ENCODE assay signal across 20 cellular contexts in genomic region chr9:129402931-129403742, GRCh38.
DNase-seq lines count a peak whose midpoint lies in the region; ATAC-seq and TF ChIP-seq lines count a peak whose summit lies in the region.
"Had no signal": no experiment of that assay in that cellular context is flagged by ENCODE, and none has a peak within 500 bp of the region (broad histone marks: within the 10 kb centered on the region; RNA-seq: fewer than 3 reads in every experiment).

No MANE protein-coding gene starts in this region.

- 97% methylated on average over 13 of the region's 16 CpGs for WGBS in SK-N-SH (ENCODE audit: low lambda C conversion rate)
- 82 to 86% methylated on average over 2 to 16 of the region's 16 CpGs for WGBS in transverse colon (ENCODE audit: low coverage in 1 of 2), 2 donors

- in situ Hi-C loops in transverse colon (cut with MboI; ENCODE audit: low pct_ligation_motif_present in 1 of 4, low pct_unique_long_range_greater_than_20kb in 1 of 4, low sequenced_read_pairs in 3 of 4), result no loop called here

- peak overlapping the region; percentile 52 for H3K4me3 Mint-ChIP-seq in nephron progenitor cell
- H3K4me3 Mint-ChIP-seq: CD4-positive, CD25-positive, alpha-beta regulatory T cell; central memory CD8-positive, alpha-beta T cell; HFFc6 had no signal

- H3K9me2 ChIP-seq in SK-N-SH, result no peaks in the 10 kb centered on the region

- no peak overlapping the region for H3K27ac ChIP-seq in SK-N-SH (ENCODE audit: low read depth in 2 of 2, low read length in 1 of 2)
- H3K27ac ChIP-seq in transverse colon, result peak overlapping the region; percentile 49 to 74 (median 67)
- H3K27ac ChIP-seq: 22Rv1, HL-60 had no signal

- no peaks in the 10 kb centered on the region for H3F3A ChIP-seq in SK-N-SH (replicated peaks; ENCODE audit: insufficient read depth)

- H3K4me1 ChIP-seq in SK-N-SH (ENCODE audit: control insufficient read depth in 1 of 2, insufficient read depth in 2 of 2, low read depth in 1 of 2, low read length in 1 of 2), result peaks cover 0 to 27% of the 10 kb centered on the region in 2 experiments; a peak in 1 of 4 replicates
- peaks cover 12 to 18% (median 15%) of the 10 kb centered on the region in 4 donors for H3K4me1 ChIP-seq in transverse colon

- peak overlapping the region; percentile 94 for H3K27ac Mint-ChIP-seq in nephron progenitor cell
- H3K27ac Mint-ChIP-seq: HFFc6 had no signal

- H3K4me2 ChIP-seq in SK-N-SH, result no peak overlapping the region

- TF ChIP-seq POLR2A in transverse colon (IDR thresholded peaks at IDR 0.05), result no peak

- no peak overlapping the region for H2AFZ ChIP-seq in SK-N-SH (ENCODE audit: low read depth)

- H3K9me3 ChIP-seq in SK-N-SH (no peaks in the 10 kb centered on the region), transverse colon (no peaks in the 10 kb centered on the region)
- H3K9me3 ChIP-seq: thoracic aorta had no signal

- ATAC-seq in SK-N-SH treated with all-trans-retinoic acid at 6 μM for 48 hours, result no peak
- no peak for ATAC-seq in left cardiac atrium
- ATAC-seq in HG02885 (IDR thresholded peaks at IDR 0.05; ENCODE audit: poor library complexity, unreplicated experiment), result no peak
- ATAC-seq: activated CD4-positive, CD25-positive, alpha-beta regulatory T cell treated with anti-CD3 and anti-CD28 coated beads, Interleukin-2, amount 50 U/mL, for 24 hours had no signal

- POLR2A ChIA-PET in SK-N-SH (lab: Yijun Ruan, JAX), result interaction anchor here (0.7 to 1.4 kb wide), 2 partner anchors 57 to 69 kb away, joined by 3 read pairs; no protein-coding TSS in a partner anchor

- H3K4me3 ChIP-seq in SK-N-SH (ENCODE audit: low read depth in 2 of 2, low read length in 1 of 2) (no peak overlapping the region), transverse colon (no peak overlapping the region)

- CTCF ChIA-PET in SK-N-SH (lab: Yijun Ruan, JAX), result interaction anchor here (0.6 to 1.4 kb wide), 4 partner anchors 13 to 271 kb away, joined by 3 to 5 read pairs (median 3); no protein-coding TSS in a partner anchor

- H3K27me3 ChIP-seq in SK-N-SH (ENCODE audit: insufficient read depth), result no peaks in the 10 kb centered on the region
- H3K27me3 ChIP-seq in transverse colon, result no peaks in the 10 kb centered on the region

- peaks cover 60% of the 10 kb centered on the region for H3K4me1 Mint-ChIP-seq in nephron progenitor cell

- peak; percentile 30 for DNase-seq in SK-N-SH
- peak; percentile 15 for DNase-seq in left cardiac atrium
- DNase-seq in nephron progenitor cell, result no peak
- DNase-seq in transverse colon, result no peak
- DNase-seq in LoVo (ENCODE audit: low spot score), result no peak
- DNase-seq in NCI-H1417 treated with DMSO at 0.1 percent for 48 hours (lab: John Stamatoyannopoulos, UW), result no peak
- DNase-seq: activated CD8-positive, alpha-beta memory T cell treated with anti-CD3 and anti-CD28 coated beads, Interleukin-2, amount 50 U/mL, for 4 hours; activated naive CD4-positive, alpha-beta T cell treated with anti-CD3 and anti-CD28 coated beads, Interleukin-2, amount 50 U/mL, for 16 hours; CD4-positive, CD25-positive, alpha-beta regulatory T cell; DND-41; HFFc6; NCI-H510A; T-helper 1 cell had no signal

- no peak for TF ChIP-seq CTCF in SK-N-SH (IDR thresholded peaks at IDR 0.05)
- TF ChIP-seq CTCF in nephron progenitor cell (IDR thresholded peaks at IDR 0.05), result no peak
- TF ChIP-seq CTCF in transverse colon (IDR thresholded peaks at IDR 0.05), result no peak

- peaks cover 5% of the 10 kb centered on the region for H3K27me3 Mint-ChIP-seq in nephron progenitor cell (ENCODE audit: low read depth, poor library complexity)
- H3K27me3 Mint-ChIP-seq: central memory CD8-positive, alpha-beta T cell had no signal

- H3K36me3 Mint-ChIP-seq in nephron progenitor cell (ENCODE audit: low read depth), result no peaks in the 10 kb centered on the region
- H3K36me3 Mint-ChIP-seq: CD4-positive, CD25-positive, alpha-beta regulatory T cell had no signal

- no peak for TF ChIP-seq RAD21 in SK-N-SH (IDR thresholded peaks at IDR 0.05; ENCODE audit: low read length)

- TF ChIP-seq EP300 in SK-N-SH (IDR thresholded peaks at IDR 0.05; ENCODE audit: borderline replicate concordance in 1 of 2, low read depth in 1 of 2, low read length in 1 of 2) (no peak), transverse colon (IDR thresholded peaks at IDR 0.05; ENCODE audit: low read depth) (no peak)

- H3K79me2 ChIP-seq in SK-N-SH (ENCODE audit: insufficient read depth), result no peaks in the 10 kb centered on the region

- intact Hi-C loops in left cardiac atrium (cut with DNase I), result no loop called here
- intact Hi-C loops in transverse colon (cut with DNase I; ENCODE audit: low total_unique reads), result no loop called here

- H3K9me3 Mint-ChIP-seq in nephron progenitor cell, result no peaks in the 10 kb centered on the region
- H3K9me3 Mint-ChIP-seq: CD4-positive, CD25-positive, alpha-beta regulatory T cell; central memory CD8-positive, alpha-beta T cell; HFFc6 had no signal

- H3K9ac ChIP-seq in SK-N-SH, result no peak overlapping the region

- no peaks in the 10 kb centered on the region for H4K20me1 ChIP-seq in SK-N-SH (ENCODE audit: insufficient read depth)

- H3K36me3 ChIP-seq in SK-N-SH (replicated peaks in 1 of 2; ENCODE audit: control insufficient read depth in 1 of 2, insufficient read depth in 2 of 2, low read length in 1 of 2) (no peaks in the 10 kb centered on the region), transverse colon (no peaks in the 10 kb centered on the region)
- H3K36me3 ChIP-seq: thoracic aorta had no signal

TF ChIP-seq in SK-N-SH, 30 proteins besides CTCF, POLR2A, EP300 and RAD21:
- no peak for TF ChIP-seq ELF1 (IDR thresholded peaks at IDR 0.05)
- TF ChIP-seq SIN3A (IDR thresholded peaks at IDR 0.05; ENCODE audit: borderline replicate concordance, low read depth, low read length), result no peak
- TF ChIP-seq CHD2 (IDR thresholded peaks at IDR 0.05; ENCODE audit: low read length, partially characterized antibody), result no peak
- TF ChIP-seq FOXJ3 (CRISPR knock-in tag; IDR thresholded peaks at IDR 0.05), result no peak
- TF ChIP-seq RCOR1 (IDR thresholded peaks at IDR 0.05; ENCODE audit: low read length), result no peak
- no peak for TF ChIP-seq SMC3 (IDR thresholded peaks at IDR 0.05; ENCODE audit: low read depth, low read length)
- no peak for TF ChIP-seq FOXM1 (IDR thresholded peaks at IDR 0.05; ENCODE audit: low read depth)
- no peak for TF ChIP-seq POLR2AphosphoS5 (IDR thresholded peaks at IDR 0.05; ENCODE audit: low read depth, low read length)
- no peak for TF ChIP-seq IRF3 (IDR thresholded peaks at IDR 0.05; ENCODE audit: low read depth, low read length)
- no peak for TF ChIP-seq EZH2phosphoT487 (IDR thresholded peaks at IDR 0.05; ENCODE audit: borderline replicate concordance, low read depth)
- no peak for TF ChIP-seq RFX5 (IDR thresholded peaks at IDR 0.05; ENCODE audit: low read length)
TF ChIP-seq in SK-N-SH: peak in this region for 0.

TF ChIP-seq in SK-N-SH treated with all-trans-retinoic acid at 6 μM for 48 hours, 23 proteins besides CTCF, POLR2A, EP300 and RAD21 (continues in another document):
- no peak for TF ChIP-seq CREB5 (CRISPR knock-in tag; IDR thresholded peaks at IDR 0.05; ENCODE audit: low read depth)
- no peak for TF ChIP-seq PPARA (CRISPR knock-in tag; IDR thresholded peaks at IDR 0.05; ENCODE audit: borderline replicate concordance)
- TF ChIP-seq SNAI2 (CRISPR knock-in tag; IDR thresholded peaks at IDR 0.05), result no peak
- TF ChIP-seq GLIS3 (CRISPR knock-in tag; IDR thresholded peaks at IDR 0.05), result no peak
- no peak for TF ChIP-seq ZNF8 (CRISPR knock-in tag; IDR thresholded peaks at IDR 0.05)
- TF ChIP-seq ZFP3 (CRISPR knock-in tag; IDR thresholded peaks at IDR 0.05), result no peak
- TF ChIP-seq TOX (CRISPR knock-in tag; IDR thresholded peaks at IDR 0.05; ENCODE audit: borderline replicate concordance), result no peak
- TF ChIP-seq ZFP30 (CRISPR knock-in tag; IDR thresholded peaks at IDR 0.05), result no peak
- TF ChIP-seq ZC3H10 (CRISPR knock-in tag; IDR thresholded peaks at IDR 0.05), result no peak
- no peak for TF ChIP-seq ARNTL (CRISPR knock-in tag; IDR thresholded peaks at IDR 0.05; ENCODE audit: borderline replicate concordance, low read depth)
- TF ChIP-seq TSHZ2 (CRISPR knock-in tag; IDR thresholded peaks at IDR 0.05), result no peak

Comparison
In these comparisons a context has a peak if more than half of its experiments do, and no peak if none do; other contexts are left out.
1. DNase-seq: peak in SK-N-SH (single experiment) and left cardiac atrium (single experiment); none in nephron progenitor cell (single experiment), transverse colon (single experiment), LoVo (single experiment) and NCI-H1417 treated with DMSO at 0.1 percent for 48 hours (single experiment).
2. H3K27ac ChIP-seq: peak in transverse colon (4 of 4); none in SK-N-SH (0 of 2).